In genomic region chrX:72367524-72367923, GRCh38 we compare ENCODE assay signal across 14 cellular contexts.
DNase-seq lines count a peak whose midpoint lies in the region; TF ChIP-seq lines count a peak whose summit lies in the region.
"Had no signal": no experiment of that assay in that cellular context is flagged by ENCODE, and none has a peak within 500 bp of the region (broad histone marks: within the 10 kb centered on the region; RNA-seq: fewer than 3 reads in every experiment).

No MANE protein-coding gene starts in this region.

- H3K9ac ChIP-seq in trophoblast cell (ENCODE audit: low read length), result no peak overlapping the region
- H3K9ac ChIP-seq: BLaER1, GM23248 had no signal

- H3K23ac ChIP-seq in trophoblast cell (ENCODE audit: low read length), result no peak overlapping the region

- H3K27me3 Mint-ChIP-seq in nephron progenitor cell (ENCODE audit: low read depth, poor library complexity) (no peaks in the 10 kb centered on the region), glutamatergic neuron (ENCODE audit: unreplicated experiment) (peaks cover 3% of the 10 kb centered on the region)
- H3K27me3 Mint-ChIP-seq: CD4-positive, CD25-positive, alpha-beta regulatory T cell had no signal

- no peak overlapping the region for H3K18ac ChIP-seq in trophoblast cell (ENCODE audit: low read length)

- H3K27ac Mint-ChIP-seq in nephron progenitor cell, result peak overlapping the region; percentile 97
- H3K27ac Mint-ChIP-seq in glutamatergic neuron (ENCODE audit: unreplicated experiment), result no peak overlapping the region
- H3K27ac Mint-ChIP-seq: CD4-positive, CD25-positive, alpha-beta regulatory T cell had no signal

- no peaks in the 10 kb centered on the region for H3K79me1 ChIP-seq in trophoblast cell (ENCODE audit: low read length)

- H3K4me2 ChIP-seq in trophoblast cell (ENCODE audit: low read length), result no peak overlapping the region
- H3K4me2 ChIP-seq: BLaER1 had no signal

- H2AFZ ChIP-seq in trophoblast cell (ENCODE audit: insufficient read depth, low read length, poor library complexity), result no peak overlapping the region
- H2AFZ ChIP-seq: GM23248 had no signal

- TF ChIP-seq CTCF in nephron progenitor cell (IDR thresholded peaks at IDR 0.05), result no peak
- TF ChIP-seq CTCF in esophagus muscularis mucosa (IDR thresholded peaks at IDR 0.05), result no peak
- no peak for TF ChIP-seq CTCF in glutamatergic neuron (IDR thresholded peaks at IDR 0.05; ENCODE audit: partially characterized antibody, unreplicated experiment)

- H3K4me1 ChIP-seq in trophoblast cell (ENCODE audit: control insufficient read depth in 1 of 2, insufficient read depth in 2 of 2, low read length in 2 of 2) (no peaks in the 10 kb centered on the region), esophagus muscularis mucosa (no peaks in the 10 kb centered on the region)
- H3K4me1 ChIP-seq: BLaER1 had no signal

- no peak overlapping the region for H2BK12ac ChIP-seq in trophoblast cell (ENCODE audit: low read length)

- peak; percentile 7 for DNase-seq in NCI-H510A treated with DMSO at 0.1 percent for 48 hours (lab: John Stamatoyannopoulos, UW)
- no peak for DNase-seq in NCI-H510A (lab: John Stamatoyannopoulos, UW)
- peak in 2 of 3 experiments; percentile 42 to 78 for DNase-seq in NCI-H1417 (lab: John Stamatoyannopoulos, UW)
- peak; percentile 70 for DNase-seq in NCI-H69 (lab: John Stamatoyannopoulos, UW)
- DNase-seq in nephron progenitor cell, result no peak
- DNase-seq in trophoblast cell, result no peak
- no peak for DNase-seq in esophagus muscularis mucosa (ENCODE audit: extremely low spot score)
- no peak for DNase-seq in glutamatergic neuron
- DNase-seq: 8988T; AML-193; CD4-positive, CD25-positive, alpha-beta regulatory T cell; EL; GM23248 had no signal

- no peaks in the 10 kb centered on the region for H3K27me3 ChIP-seq in trophoblast cell (ENCODE audit: insufficient read depth, low read length)
- H3K27me3 ChIP-seq in esophagus muscularis mucosa, result no peaks in the 10 kb centered on the region

- intact Hi-C loops in esophagus muscularis mucosa (cut with DNase I), result no loop called here

- no peak overlapping the region for H4K91ac ChIP-seq in trophoblast cell (ENCODE audit: low read depth, low read length)

- no CpG with 5 or more reads among the region's 1 CpG for WGBS in trophoblast cell (ENCODE audit: extremely low coverage, insufficient coverage, insufficient read length)
- 93% methylated on average over 1 of the region's 1 CpG for WGBS in esophagus muscularis mucosa

- no peak overlapping the region for H3K4me3 ChIP-seq in trophoblast cell (ENCODE audit: low read depth, low read length)
- H3K4me3 ChIP-seq in esophagus muscularis mucosa, result no peak overlapping the region
- H3K4me3 ChIP-seq: BLaER1, GM23248 had no signal

- no peak overlapping the region for H3K14ac ChIP-seq in trophoblast cell (ENCODE audit: low read length)

- H3K4me1 Mint-ChIP-seq in nephron progenitor cell, result peaks cover 42% of the 10 kb centered on the region
- peaks cover 6% of the 10 kb centered on the region for H3K4me1 Mint-ChIP-seq in glutamatergic neuron (ENCODE audit: low read depth, unreplicated experiment)
- H3K4me1 Mint-ChIP-seq: CD4-positive, CD25-positive, alpha-beta regulatory T cell had no signal

- no peak overlapping the region for H2BK5ac ChIP-seq in trophoblast cell (ENCODE audit: low read depth, low read length, poor library complexity)

- no peaks in the 10 kb centered on the region for H3K36me3 ChIP-seq in trophoblast cell (ENCODE audit: control insufficient read depth in 1 of 2, insufficient read depth in 2 of 2, low read length in 2 of 2)
- H3K36me3 ChIP-seq in esophagus muscularis mucosa, result no peaks in the 10 kb centered on the region
- H3K36me3 ChIP-seq: BLaER1 had no signal

- no peak for TF ChIP-seq POLR2A in esophagus muscularis mucosa (IDR thresholded peaks at IDR 0.05; ENCODE audit: low read depth)

- H4K12ac ChIP-seq in trophoblast cell (ENCODE audit: low read depth, low read length), result no peak overlapping the region

- H3K36me3 Mint-ChIP-seq in nephron progenitor cell (ENCODE audit: low read depth) (peaks cover 32% of the 10 kb centered on the region), glutamatergic neuron (ENCODE audit: unreplicated experiment) (no peaks in the 10 kb centered on the region)

- H4K8ac ChIP-seq in trophoblast cell (ENCODE audit: low read depth, low read length), result no peak overlapping the region

- H3K4ac ChIP-seq in trophoblast cell (ENCODE audit: low read depth, low read length), result no peak overlapping the region

- H3K27ac ChIP-seq in trophoblast cell (ENCODE audit: low read depth, low read length) (no peak overlapping the region), esophagus muscularis mucosa (replicated peaks in 1 of 4) (no peak overlapping the region)
- H3K27ac ChIP-seq: BLaER1, GM23248 had no signal

- H3K79me2 ChIP-seq in trophoblast cell (ENCODE audit: control insufficient read depth, insufficient read depth, low read length, poor library complexity), result no peaks in the 10 kb centered on the region

- no peak overlapping the region for H2AK5ac ChIP-seq in trophoblast cell (ENCODE audit: low read length)

- H3K9me3 ChIP-seq in trophoblast cell (ENCODE audit: insufficient read depth, low read depth, low read length) (no peaks in the 10 kb centered on the region), esophagus muscularis mucosa (no peaks in the 10 kb centered on the region)
- H3K9me3 ChIP-seq: BLaER1 had no signal

- no peak for TF ChIP-seq EP300 in esophagus muscularis mucosa (IDR thresholded peaks at IDR 0.05)

- H3K4me3 Mint-ChIP-seq in nephron progenitor cell (no peak overlapping the region), glutamatergic neuron (ENCODE audit: unreplicated experiment) (no peak overlapping the region)
- H3K4me3 Mint-ChIP-seq: CD4-positive, CD25-positive, alpha-beta regulatory T cell had no signal

- no peak overlapping the region for H2BK120ac ChIP-seq in trophoblast cell (ENCODE audit: insufficient read depth, low read length, poor library complexity)

- H3K9me3 Mint-ChIP-seq in nephron progenitor cell (peaks cover 51% of the 10 kb centered on the region), glutamatergic neuron (ENCODE audit: unreplicated experiment) (no peaks in the 10 kb centered on the region)

Comparison
In these comparisons a context has a peak if more than half of its experiments do, and no peak if none do; other contexts are left out.
1. DNase-seq: peak in NCI-H510A treated with DMSO at 0.1 percent for 48 hours (single experiment), NCI-H1417 (2 of 3) and NCI-H69 (single experiment); none in NCI-H510A (single experiment), nephron progenitor cell (single experiment), trophoblast cell (0 of 2), esophagus muscularis mucosa (single experiment) and glutamatergic neuron (single experiment).